Comparison of ENCODE assay signal across 31 cellular contexts in genomic region chr7:38953227-38953626, GRCh38. TPM values are rescaled to one million over a fixed set of nuclear protein-coding genes. Genes with fewer than 3 reads are reported as not detected.
"Had no signal": no experiment of that assay in that cellular context is flagged by ENCODE, and none has a peak within 500 bp of the region (broad histone marks: within the 10 kb centered on the region; RNA-seq: fewer than 3 reads in every experiment).

No MANE protein-coding gene starts in this region.

- H3K27ac ChIP-seq: ascending aorta, breast epithelium, cardiac muscle cell, colonic mucosa had no signal

- H3K27me3 ChIP-seq: ascending aorta, cardiac muscle cell, colonic mucosa had no signal

- ATAC-seq: activated CD4-positive, alpha-beta T cell treated with anti-CD3 and anti-CD28 coated beads for 36 hours; activated CD8-positive, alpha-beta T cell treated with anti-CD3 and anti-CD28 coated beads, Interleukin-2, amount 10 ng/mL, durations not matched to agents 7 days and 5 days; activated naive CD4-positive, alpha-beta T cell treated with anti-CD3 and anti-CD28 coated beads, Interleukin-2, amount 50 U/mL, for 72 hours; activated T-cell treated with anti-CD3 and anti-CD28 coated beads, Interleukin-2, amount 50 U/mL, for 72 hours; esophagus mucosa; T-cell had no signal

- FAIRE-seq: frontal cortex had no signal

- H3K9me3 ChIP-seq: ascending aorta, breast epithelium, colonic mucosa had no signal

- H3K4me3 ChIP-seq: ascending aorta, breast epithelium, cardiac muscle cell, colonic mucosa had no signal

- H3K4me1 ChIP-seq: ascending aorta, breast epithelium, colonic mucosa had no signal

- H3K36me3 ChIP-seq: ascending aorta, breast epithelium, cardiac muscle cell, colonic mucosa had no signal

- DNase-seq: activated CD4-positive, alpha-beta memory T cell treated with anti-CD3 and anti-CD28 coated beads for 36 hours; activated CD4-positive, alpha-beta T cell treated with anti-CD3 and anti-CD28 coated beads for 36 hours; activated CD4-positive, alpha-beta T cell treated with anti-CD3 and anti-CD28 coated beads, Interleukin-2, amount 10 ng/mL, durations not matched to agents 24 days and 14 days; activated CD4-positive, CD25-positive, alpha-beta regulatory T cell; activated CD4-positive, CD25-positive, alpha-beta regulatory T cell treated with anti-CD3 and anti-CD28 coated beads, Interleukin-2, amount 50 U/mL, for 72 hours; activated CD8-positive, alpha-beta memory T cell treated with anti-CD3 and anti-CD28 coated beads, Interleukin-2, amount 50 U/mL, for 48 hours; activated CD8-positive, alpha-beta T cell treated with anti-CD3 and anti-CD28 coated beads, Interleukin-2, amount 10 ng/mL, durations not matched to agents 7 days and 5 days; activated gamma-delta T cell; activated naive CD4-positive, alpha-beta T cell; activated naive CD4-positive, alpha-beta T cell treated with anti-CD3 and anti-CD28 coated beads, Interleukin-2, amount 10 ng/mL, durations not matched to agents 7 days and 5 days; activated naive CD8-positive, alpha-beta T cell treated with anti-CD3 and anti-CD28 coated beads, Interleukin-2, amount 10 ng/mL, durations not matched to agents 7 days and 5 days; activated T-cell treated with anti-CD3 and anti-CD28 coated beads for 4 hours; activated T-cell treated with anti-CD3 and anti-CD28 coated beads, Interleukin-2, amount 50 U/mL, for 24 hours; activated T-cell treated with anti-CD3 and anti-CD28 coated beads, Interleukin-2, amount 50 U/mL, for 72 hours; central memory CD4-positive, alpha-beta T cell; cerebellar nuclear complex; colonic mucosa; effector CD8-positive, alpha-beta T cell; foreskin fibroblast; SW 1271; T-cell; T1000 had no signal

RNA-seq across cellular contexts. Expression of gene POU6F2, which starts 24.5 kb away (rescaled TPM):
- total RNA-seq: activated CD4-positive, alpha-beta memory T cell treated with anti-CD3 and anti-CD28 coated beads for 36 hours; activated CD4-positive, alpha-beta T cell treated with anti-CD3 and anti-CD28 coated beads for 36 hours; activated CD8-positive, alpha-beta memory T cell treated with anti-CD3 and anti-CD28 coated beads for 36 hours; activated CD8-positive, alpha-beta T cell treated with anti-CD3 and anti-CD28 coated beads, Interleukin-2, amount 10 ng/mL, durations not matched to agents 7 days and 5 days; ascending aorta; dermis microvascular lymphatic vessel endothelial cell; epithelial cell of proximal tubule; T-cell had no signal
